Comparison of ENCODE assay signal across 8 cellular contexts in the genomic region with DNA sequence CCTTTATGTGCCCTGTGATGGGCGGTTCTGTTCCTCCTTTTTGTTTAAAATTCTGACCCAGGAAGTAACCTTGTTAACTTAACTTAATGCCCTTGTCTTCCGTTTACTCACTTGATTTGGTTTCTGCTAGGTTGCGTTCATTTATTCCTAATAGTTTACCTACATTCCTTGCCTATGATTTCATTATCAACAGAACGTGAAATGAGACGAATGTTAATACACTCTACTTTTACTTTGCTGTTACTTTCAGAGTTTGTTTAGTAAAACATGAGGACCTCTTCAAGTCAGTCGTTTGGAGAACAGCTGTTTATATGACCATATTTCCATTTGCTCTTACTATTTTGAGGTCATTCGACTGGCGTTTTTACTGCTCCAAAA. TPM values are rescaled to one million over a fixed set of nuclear protein-coding genes. Genes with fewer than 3 reads are reported as not detected.
DNase-seq lines count a peak whose midpoint lies in the region; FAIRE-seq and TF ChIP-seq lines count a peak whose summit lies in the region.

No MANE protein-coding gene starts in this region.

- H3K79me2 ChIP-seq in OCI-LY7 (ENCODE audit: insufficient read depth, low read depth, low read length), result peaks cover 54% of the 10 kb centered on the region
- peaks cover 11% of the 10 kb centered on the region for H3K79me2 ChIP-seq in trophoblast cell (ENCODE audit: control insufficient read depth, insufficient read depth, low read length, poor library complexity)

- H3K23ac ChIP-seq in trophoblast cell (ENCODE audit: low read length), result no peak overlapping the region

- no peak overlapping the region for H4K91ac ChIP-seq in trophoblast cell (ENCODE audit: low read depth, low read length)

- TF ChIP-seq CTCF in GM06990 (IDR thresholded peaks at IDR 0.05; ENCODE audit: insufficient read depth, low read length, poor library complexity, severe bottlenecking) (no peak), OCI-LY7 (conservative IDR thresholded peaks at IDR 0.05; ENCODE audit: low read length) (no peak), GM13977 (IDR thresholded peaks at IDR 0.05; ENCODE audit: extremely low read depth, insufficient read depth, missing control alignments) (no peak)

- H3K4me1 ChIP-seq in OCI-LY7 (ENCODE audit: insufficient read depth, low read length, poor library complexity, severe bottlenecking) (peaks cover 24% of the 10 kb centered on the region), esophagus (ENCODE audit: control insufficient read depth in 2 of 2, insufficient read depth in 2 of 2, low read length in 1 of 2) (peaks cover 0 to 4% of the 10 kb centered on the region in 2 donors), trophoblast cell (ENCODE audit: control insufficient read depth in 1 of 2, insufficient read depth in 2 of 2, low read length in 2 of 2) (peaks cover 7 to 9% of the 10 kb centered on the region in 2 experiments)

- FAIRE-seq in frontal cortex (lab: Jason Lieb, UNC), result no peak

- peaks cover 6% of the 10 kb centered on the region for H3K79me1 ChIP-seq in trophoblast cell (ENCODE audit: low read length)

- peak overlapping the region; percentile 60; the same call in 1 of the 2 replicates for H2AFZ ChIP-seq in OCI-LY7 (ENCODE audit: low read length)
- peak overlapping the region; percentile 89 for H2AFZ ChIP-seq in trophoblast cell (ENCODE audit: insufficient read depth, low read length, poor library complexity)

- WGBS in esophagus, 2 donors, result 0 to 1% methylated on average over 8 of the region's 8 CpGs
- WGBS in trophoblast cell (ENCODE audit: extremely low coverage, insufficient coverage, insufficient read length), result no CpG with 5 or more reads among the region's 8 CpGs

- in situ Hi-C loops in GM13977 (cut with MboI; ENCODE audit: low pct_unique_long_range_greater_than_20kb, low sequenced_read_pairs, unreplicated experiment), result no loop called here

- H3K27me3 ChIP-seq in GM06990 (replicated peaks; ENCODE audit: control insufficient read depth, insufficient read depth, low read length) (no peaks in the 10 kb centered on the region), esophagus (ENCODE audit: control insufficient read depth in 1 of 2, insufficient read depth in 2 of 2, low read length in 2 of 2) (no peaks in the 10 kb centered on the region), trophoblast cell (ENCODE audit: insufficient read depth, low read length) (no peaks in the 10 kb centered on the region)

- no peak overlapping the region for H3K14ac ChIP-seq in trophoblast cell (ENCODE audit: low read length)

- CTCF ChIA-PET in OCI-LY7 (lab: Charles Lee; ENCODE audit: unreplicated experiment), result no interaction called here

- H2BK5ac ChIP-seq in trophoblast cell (ENCODE audit: low read depth, low read length, poor library complexity), result peak overlapping the region; percentile 13

- H3K36me3 ChIP-seq in GM06990 (ENCODE audit: control insufficient read depth, insufficient read depth, low read length) (no peaks in the 10 kb centered on the region), OCI-LY7 (ENCODE audit: insufficient read depth, low read length) (peaks cover 47% of the 10 kb centered on the region), esophagus (ENCODE audit: control insufficient read depth in 2 of 2, insufficient read depth in 2 of 2, low read length in 1 of 2) (no peaks in the 10 kb centered on the region), trophoblast cell (ENCODE audit: control insufficient read depth in 1 of 2, insufficient read depth in 2 of 2, low read length in 2 of 2) (peaks cover under 1 to 4% of the 10 kb centered on the region in 2 experiments)

- H3K27ac ChIP-seq in OCI-LY7 (ENCODE audit: low read depth, low read length, poor library complexity, severe bottlenecking) (peak overlapping the region; percentile 79), esophagus (ENCODE audit: low read depth in 2 of 2, low read length in 1 of 2) (peak overlapping the region; percentile 95 to 97), trophoblast cell (ENCODE audit: low read depth, low read length) (peak overlapping the region; percentile 85)

- H2AK5ac ChIP-seq in trophoblast cell (ENCODE audit: low read length), result no peak overlapping the region

- H3K18ac ChIP-seq in trophoblast cell (ENCODE audit: low read length), result peak overlapping the region; percentile 90

- POLR2A ChIA-PET in OCI-LY7 (lab: Charles Lee), result interaction anchor here (0.5 to 2.8 kb wide), 10 partner anchors 14 to 287 kb away, joined by 3 to 10 read pairs (median 3); no protein-coding TSS in a partner anchor

- H2BK12ac ChIP-seq in trophoblast cell (ENCODE audit: low read length), result no peak overlapping the region

- H2BK120ac ChIP-seq in trophoblast cell (ENCODE audit: insufficient read depth, low read length, poor library complexity), result no peak overlapping the region

- intact Hi-C loops in OCI-LY7 (cut with micrococcal nuclease; ENCODE audit: unreplicated experiment), result loop anchor here (2.0 kb wide), 1 partner anchor 43 kb away; the partner anchor contains the start of gene SEH1L

- H3K9me2 ChIP-seq in OCI-LY7 (ENCODE audit: insufficient read depth, low read length), result no peaks in the 10 kb centered on the region

- H3K4ac ChIP-seq in trophoblast cell (ENCODE audit: low read depth, low read length), result peak overlapping the region; percentile 49

- DNase-seq in GM06990 (ENCODE audit: extremely low read depth, insufficient read length) (no peak), OCI-LY7 (ENCODE audit: low spot score) (no peak), trophoblast cell (no peak), DMS53 treated with DMSO at 0.1 percent for 48 hours (lab: John Stamatoyannopoulos, UW; ENCODE audit: unreplicated experiment) (no peak), frontal cortex (ENCODE audit: low spot score in 2 of 2) (no peak), GM13977 (ENCODE audit: low spot score) (no peak), mesenteric fat pad (ENCODE audit: low spot score) (no peak)

- H3K4me3 ChIP-seq in GM06990 (replicated peaks; ENCODE audit: low read depth, low read length), result peak overlapping the region; percentile 86
- H3K4me3 ChIP-seq in OCI-LY7 (ENCODE audit: low read depth, low read length, poor library complexity, severe bottlenecking), result peak overlapping the region; percentile 78
- peak overlapping the region; percentile 75 to 93 for H3K4me3 ChIP-seq in esophagus (ENCODE audit: low read depth in 1 of 2, low read length in 2 of 2)
- H3K4me3 ChIP-seq in trophoblast cell (ENCODE audit: low read depth, low read length), result peak overlapping the region; percentile 97

- no peak overlapping the region for H4K12ac ChIP-seq in trophoblast cell (ENCODE audit: low read depth, low read length)

- H3K4me2 ChIP-seq in OCI-LY7 (ENCODE audit: low read length) (peak overlapping the region; percentile 97), trophoblast cell (ENCODE audit: low read length) (peak overlapping the region; percentile 69)

- H3K9me3 ChIP-seq in OCI-LY7 (ENCODE audit: low read length) (no peaks in the 10 kb centered on the region; the same call in 1 of the 2 replicates), esophagus (ENCODE audit: control insufficient read depth in 2 of 2, insufficient read depth in 1 of 2, low read depth in 1 of 2, low read length in 1 of 2) (no peaks in the 10 kb centered on the region), trophoblast cell (ENCODE audit: insufficient read depth, low read depth, low read length) (no peaks in the 10 kb centered on the region)

- no peak overlapping the region for H4K8ac ChIP-seq in trophoblast cell (ENCODE audit: low read depth, low read length)

- H3K9ac ChIP-seq in trophoblast cell (ENCODE audit: low read length), result peak overlapping the region; percentile 75

- H4K20me1 ChIP-seq in OCI-LY7 (ENCODE audit: insufficient read depth, low read length), result peaks cover 22% of the 10 kb centered on the region

- no TSS peak for BruUV-seq in OCI-LY7 (replicated peaks; lab: Mats Ljungman, UMichigan)

RNA-seq across cellular contexts. Expression of gene CEP192, which starts 0.7 kb away (rescaled TPM):
- 57.7 and 59.9 TPM in 2 replicates for total RNA-seq in OCI-LY7 (2014; rRNA removed; shearing (Covaris generic))
- total RNA-seq in OCI-LY7 (2022) (55.5 and 68.3 TPM in 2 replicates), frontal cortex (73.0 TPM), mesenteric fat pad (13.5 TPM)
- polyA plus RNA-seq in esophagus, result 1 to 10 TPM; 6.6 to 6.8 TPM
- polyA plus RNA-seq in trophoblast cell (2013), result 9.6 and 11.0 TPM in 2 replicates

RNA-seq across cellular contexts. Expression of gene SEH1L, which starts 44.0 kb away (rescaled TPM):
- total RNA-seq in OCI-LY7 (2014; rRNA removed; shearing (Covaris generic)), result 61.6 and 74.6 TPM in 2 replicates
- total RNA-seq in OCI-LY7 (2022) (108 and 115 TPM in 2 replicates), frontal cortex (39.9 TPM), mesenteric fat pad (57.0 TPM)
- polyA plus RNA-seq in esophagus, result 10 to 100 TPM; 19.3 to 20.0 TPM
- polyA plus RNA-seq in trophoblast cell (2013), result 18.6 and 20.1 TPM in 2 replicates
